ENCODE assay signal across 11 cellular contexts in the genomic region with DNA sequence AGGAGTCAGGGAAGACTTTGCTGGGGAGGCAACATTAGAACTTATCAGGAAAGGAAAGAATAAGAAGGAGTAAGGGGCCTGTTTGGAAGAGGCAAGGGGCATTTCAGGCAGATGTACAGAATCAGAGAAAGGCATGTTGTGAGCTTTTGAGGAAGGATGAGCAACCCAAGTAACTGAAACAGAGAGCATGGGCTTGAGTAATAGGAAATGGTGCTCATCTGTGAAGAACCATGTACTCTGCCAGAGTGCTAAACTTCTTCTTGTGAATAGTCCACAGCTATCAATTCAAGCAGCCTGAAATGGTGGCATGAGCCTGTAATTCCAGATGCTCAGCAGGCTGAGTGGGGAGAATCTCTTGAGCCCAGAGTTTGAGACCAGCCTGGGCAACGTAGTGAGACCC.
"Had no signal": no experiment of that assay in that cellular context is flagged by ENCODE, and none has a peak within 500 bp of the region (broad histone marks: within the 10 kb centered on the region; RNA-seq: fewer than 3 reads in every experiment).

No MANE protein-coding gene starts in this region.

- DNase-seq: activated naive CD4-positive, alpha-beta T cell treated with anti-CD3 and anti-CD28 coated beads, Interleukin-2, amount 50 U/mL, for 16 hours; activated T-cell treated with anti-CD3 and anti-CD28 coated beads for 4 hours; adrenal gland; gastrocnemius medialis; heart left ventricle; left colon; lower lobe of right lung; midbrain had no signal

- H3K4me3 Mint-ChIP-seq: stimulated activated memory B cell treated with anti-CD40 and anti-IgM and Interleukin-4, amounts not matched to agents 10 μg/mL and 1 μg/mL and 100 μg/mL, for 72 hours had no signal

- H3K27ac Mint-ChIP-seq: stimulated activated memory B cell treated with anti-CD40 and anti-IgM and Interleukin-4, amounts not matched to agents 10 μg/mL and 1 μg/mL and 100 μg/mL, for 72 hours had no signal

- H3K4me1 Mint-ChIP-seq: stimulated activated memory B cell treated with anti-CD40 and anti-IgM and Interleukin-4, amounts not matched to agents 10 μg/mL and 1 μg/mL and 100 μg/mL, for 72 hours had no signal

- ATAC-seq: gastrocnemius medialis; heart left ventricle; left colon; lower lobe of right lung; stimulated activated memory B cell treated with anti-CD40 and anti-IgM and Interleukin-4, amounts not matched to agents 10 μg/mL and 1 μg/mL and 100 μg/mL, for 72 hours had no signal

- H3K36me3 Mint-ChIP-seq: stimulated activated memory B cell treated with anti-CD40 and anti-IgM and Interleukin-4, amounts not matched to agents 10 μg/mL and 1 μg/mL and 100 μg/mL, for 72 hours had no signal

- H3K27ac ChIP-seq: adrenal gland, cardiac muscle cell, epithelial cell of prostate, gastrocnemius medialis, heart left ventricle, lower lobe of right lung had no signal
